Comparison of ENCODE assay signal across 18 cellular contexts in genomic region chr11:8271106-8271886, GRCh38. TPM values are rescaled to one million over a fixed set of nuclear protein-coding genes. Genes with fewer than 3 reads are reported as not detected.
"Had no signal": no experiment of that assay in that cellular context is flagged by ENCODE, and none has a peak within 500 bp of the region (broad histone marks: within the 10 kb centered on the region; RNA-seq: fewer than 3 reads in every experiment).

No MANE protein-coding gene starts in this region.

- H3K9me3 ChIP-seq: ascending aorta, breast epithelium, pancreas had no signal

- H3K36me3 ChIP-seq: ascending aorta, breast epithelium, pancreas had no signal

- H3K27ac ChIP-seq: ascending aorta, breast epithelium, hepatocyte, pancreas had no signal

- H3K4me3 Mint-ChIP-seq: activated CD4-positive, alpha-beta memory T cell treated with anti-CD3 and anti-CD28 coated beads for 36 hours; activated naive CD4-positive, alpha-beta T cell treated with anti-CD3 and anti-CD28 coated beads, Interleukin-2, amount 50 U/mL, for 24 hours; activated T-cell treated with anti-CD3 and anti-CD28 coated beads, Interleukin-2, amount 50 U/mL, for 4 hours had no signal

- H3K4me1 ChIP-seq: breast epithelium, pancreas had no signal

- H3K36me3 Mint-ChIP-seq: activated CD4-positive, alpha-beta memory T cell treated with anti-CD3 and anti-CD28 coated beads for 36 hours; activated naive CD4-positive, alpha-beta T cell treated with anti-CD3 and anti-CD28 coated beads, Interleukin-2, amount 50 U/mL, for 24 hours; naive thymus-derived CD8-positive, alpha-beta T cell had no signal

- ATAC-seq: activated T-cell treated with anti-CD3 and anti-CD28 coated beads, Interleukin-2, amount 50 U/mL, for 4 hours; left cardiac atrium; naive thymus-derived CD8-positive, alpha-beta T cell; pancreas had no signal

- H3K4me1 Mint-ChIP-seq: activated naive CD4-positive, alpha-beta T cell treated with anti-CD3 and anti-CD28 coated beads, Interleukin-2, amount 50 U/mL, for 24 hours had no signal

- H3K9me3 Mint-ChIP-seq: activated CD4-positive, alpha-beta memory T cell treated with anti-CD3 and anti-CD28 coated beads for 36 hours; activated naive CD4-positive, alpha-beta T cell treated with anti-CD3 and anti-CD28 coated beads, Interleukin-2, amount 50 U/mL, for 24 hours; activated T-cell treated with anti-CD3 and anti-CD28 coated beads, Interleukin-2, amount 50 U/mL, for 4 hours had no signal

- H3K4me3 ChIP-seq: ascending aorta, breast epithelium, hepatocyte, pancreas had no signal

- H3K27ac Mint-ChIP-seq: activated CD4-positive, alpha-beta memory T cell treated with anti-CD3 and anti-CD28 coated beads for 36 hours; activated naive CD4-positive, alpha-beta T cell treated with anti-CD3 and anti-CD28 coated beads, Interleukin-2, amount 50 U/mL, for 24 hours; naive thymus-derived CD8-positive, alpha-beta T cell had no signal

- DNase-seq: activated CD4-positive, alpha-beta memory T cell treated with anti-CD3 and anti-CD28 coated beads for 36 hours; activated CD4-positive, alpha-beta T cell treated with anti-CD3 and anti-CD28 coated beads for 4 hours; activated T-cell treated with anti-CD3 and anti-CD28 coated beads, Interleukin-2, amount 50 U/mL, for 4 hours; cerebellar nuclear complex; effector CD8-positive, alpha-beta T cell; foreskin fibroblast; left cardiac atrium; mesendoderm; naive thymus-derived CD8-positive, alpha-beta T cell; pancreas; stimulated activated CD8-positive, alpha-beta memory T cell treated with anti-CD3 and anti-CD28 coated beads, Interleukin-4, amount 100 ng/mL, for 48 hours; stimulated activated naive CD4-positive, alpha-beta T cell; T-helper 2 cell had no signal

RNA-seq across cellular contexts. Expression of gene LMO1, which starts 7.6 kb away (rescaled TPM):
- total RNA-seq: activated CD4-positive, alpha-beta memory T cell treated with anti-CD3 and anti-CD28 coated beads for 36 hours; activated T-cell treated with anti-CD3 and anti-CD28 coated beads, Interleukin-2, amount 50 U/mL, for 4 hours; ascending aorta; breast epithelium; hepatocyte; naive thymus-derived CD8-positive, alpha-beta T cell; ureter had no signal
- polyA plus RNA-seq: naive thymus-derived CD8-positive, alpha-beta T cell had no signal
